ENCODE assay signal across 8 cellular contexts in the genomic region with DNA sequence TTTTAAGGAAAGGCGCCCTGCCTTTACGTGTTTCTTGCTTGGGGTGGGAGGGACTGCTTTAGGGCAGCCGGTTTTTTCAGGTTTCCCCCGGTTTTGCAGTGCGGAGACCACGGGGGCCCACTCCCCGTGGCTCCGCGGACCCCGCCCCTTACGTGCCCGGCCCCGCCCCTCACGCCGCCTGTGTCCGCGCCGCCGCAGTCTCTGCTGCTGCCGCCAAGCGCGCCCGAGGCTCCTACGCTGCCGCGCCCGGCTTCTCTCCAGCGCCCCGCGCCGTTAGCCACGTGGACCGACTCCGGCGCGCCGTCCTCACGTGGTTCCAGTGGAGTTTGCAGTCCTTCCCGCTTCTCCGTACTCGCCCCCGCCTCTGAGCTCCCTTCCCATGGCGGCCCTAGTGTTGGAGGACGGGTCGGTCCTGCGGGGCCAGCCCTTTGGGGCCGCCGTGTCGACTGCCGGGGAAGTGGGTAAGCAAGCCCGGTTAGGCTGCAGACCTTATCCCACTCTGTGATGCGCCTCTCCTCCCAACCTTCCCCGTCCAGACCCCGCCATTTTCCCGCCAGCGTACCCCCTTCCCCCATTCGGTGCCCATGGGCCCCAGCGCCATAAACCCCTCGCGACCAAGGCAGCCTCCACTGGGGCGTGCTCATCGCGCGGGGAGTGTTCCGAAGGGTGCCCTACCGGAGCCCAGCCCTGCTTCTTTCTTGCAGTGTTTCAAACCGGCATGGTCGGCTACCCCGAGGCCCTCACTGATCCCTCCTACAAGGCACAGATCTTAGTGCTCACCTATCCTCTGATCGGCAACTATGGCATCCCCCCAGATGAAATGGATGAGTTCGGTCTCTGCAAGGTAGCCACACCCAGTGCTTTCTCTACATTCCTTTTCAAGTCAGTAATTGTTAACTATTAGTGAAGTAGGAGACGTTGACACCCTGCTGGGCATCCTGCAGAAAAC. TPM values are rescaled to one million over a fixed set of nuclear protein-coding genes. Genes with fewer than 3 reads are reported as not detected.
DNase-seq lines count a peak whose midpoint lies in the region; ATAC-seq, FAIRE-seq and TF ChIP-seq lines count a peak whose summit lies in the region.

Gene CAD (plus strand): TSS at position 197 of the 949 bp plus-strand sequence. CDS start 183 bp downstream, at position 380.

- peaks cover 17 to 43% of the 10 kb centered on the region in 2 donors for H3K36me3 Mint-ChIP-seq in activated T-cell treated with anti-CD3 and anti-CD28 coated beads, Interleukin-2, amount 50 U/mL, for 72 hours (ENCODE audit: insufficient read depth in 2 of 2)
- H3K36me3 Mint-ChIP-seq in naive B cell, result peaks cover 4 to 6% of the 10 kb centered on the region in 2 donors
- peaks cover 35% of the 10 kb centered on the region for H3K36me3 Mint-ChIP-seq in stimulated activated memory B cell treated with anti-CD40 and anti-IgM and Interleukin-4, amounts not matched to agents 10 μg/mL and 1 μg/mL and 100 μg/mL, for 72 hours

- peaks cover 55% of the 10 kb centered on the region for H3K4me1 Mint-ChIP-seq in activated T-cell treated with anti-CD3 and anti-CD28 coated beads, Interleukin-2, amount 50 U/mL, for 72 hours (ENCODE audit: low read depth)
- peaks cover 42 to 46% (median 42%) of the 10 kb centered on the region in 3 donors for H3K4me1 Mint-ChIP-seq in naive B cell
- peaks cover 48% of the 10 kb centered on the region for H3K4me1 Mint-ChIP-seq in stimulated activated memory B cell treated with anti-CD40 and anti-IgM and Interleukin-4, amounts not matched to agents 10 μg/mL and 1 μg/mL and 100 μg/mL, for 72 hours

- peaks cover 0 to 45% (median 5%) of the 10 kb centered on the region in 3 donors for H3K36me3 ChIP-seq in esophagus squamous epithelium

- H3K27ac ChIP-seq in esophagus squamous epithelium, result peak within 1 kb of the TSS; percentile 74 to 85 (median 81)

- no peaks in the 10 kb centered on the region for H3K27me3 Mint-ChIP-seq in activated T-cell treated with anti-CD3 and anti-CD28 coated beads, Interleukin-2, amount 50 U/mL, for 72 hours (ENCODE audit: low read depth)
- H3K27me3 Mint-ChIP-seq in naive B cell, result no peaks in the 10 kb centered on the region
- no peaks in the 10 kb centered on the region for H3K27me3 Mint-ChIP-seq in stimulated activated memory B cell treated with anti-CD40 and anti-IgM and Interleukin-4, amounts not matched to agents 10 μg/mL and 1 μg/mL and 100 μg/mL, for 72 hours

- H3K27me3 ChIP-seq in esophagus squamous epithelium, result no peaks in the 10 kb centered on the region

- H3K4me1 ChIP-seq in esophagus squamous epithelium, result peaks cover 13 to 36% (median 23%) of the 10 kb centered on the region in 3 donors

- ATAC-seq in GM21576 (IDR thresholded peaks at IDR 0.05; ENCODE audit: unreplicated experiment) (peak; percentile 72), naive B cell (ENCODE audit: low read depth in 2 of 2) (peak; percentile 63 to 69)
- ATAC-seq in activated T-cell treated with anti-CD3 and anti-CD28 coated beads, Interleukin-2, amount 50 U/mL, for 72 hours (replicated peaks in 1 of 2), result peak; percentile 90 to 92
- ATAC-seq in stimulated activated memory B cell treated with anti-CD40 and anti-IgM and Interleukin-4, amounts not matched to agents 10 μg/mL and 1 μg/mL and 100 μg/mL, for 72 hours, result peak; percentile 95

- DNase-seq in DMS153 treated with DMSO at 0.1 percent for 48 hours (lab: John Stamatoyannopoulos, UW; ENCODE audit: unreplicated experiment) (peak; percentile 54), KBM-7 (peak; percentile 87), RCC 7860 (ENCODE audit: low spot score) (peak; percentile 70), esophagus squamous epithelium (lab: John Stamatoyannopoulos, UW) (no peak), naive B cell (peak; percentile 79)
- peak; percentile 90 for DNase-seq in activated T-cell treated with anti-CD3 and anti-CD28 coated beads, Interleukin-2, amount 50 U/mL, for 72 hours

- H3K9me3 ChIP-seq in esophagus squamous epithelium, result no peaks in the 10 kb centered on the region

- peak within 1 kb of the TSS; percentile 90 for H3K27ac Mint-ChIP-seq in activated T-cell treated with anti-CD3 and anti-CD28 coated beads, Interleukin-2, amount 50 U/mL, for 72 hours
- peak within 1 kb of the TSS; percentile 88 to 99 (median 95) for H3K27ac Mint-ChIP-seq in naive B cell
- peak within 1 kb of the TSS; percentile 96 for H3K27ac Mint-ChIP-seq in stimulated activated memory B cell treated with anti-CD40 and anti-IgM and Interleukin-4, amounts not matched to agents 10 μg/mL and 1 μg/mL and 100 μg/mL, for 72 hours

- H3K9me3 Mint-ChIP-seq in activated T-cell treated with anti-CD3 and anti-CD28 coated beads, Interleukin-2, amount 50 U/mL, for 72 hours, result no peaks in the 10 kb centered on the region
- H3K9me3 Mint-ChIP-seq in naive B cell, result no peaks in the 10 kb centered on the region
- H3K9me3 Mint-ChIP-seq in stimulated activated memory B cell treated with anti-CD40 and anti-IgM and Interleukin-4, amounts not matched to agents 10 μg/mL and 1 μg/mL and 100 μg/mL, for 72 hours, result no peaks in the 10 kb centered on the region

- FAIRE-seq in RCC 7860 (lab: Jason Lieb, UNC), result no peak

- in situ Hi-C loops in KBM-7 (cut with MboI; ENCODE audit: low pct_unique_long_range_greater_than_20kb, low sequenced_read_pairs), result no loop called here

- no peak for TF ChIP-seq POLR2A in esophagus squamous epithelium (IDR thresholded peaks at IDR 0.05)

- TF ChIP-seq CTCF in esophagus squamous epithelium (IDR thresholded peaks at IDR 0.05), result peak in 3 of 6 experiments; percentile 9 to 40 (median 16)

- peak within 1 kb of the TSS; percentile 95 to 99 for H3K4me3 Mint-ChIP-seq in activated T-cell treated with anti-CD3 and anti-CD28 coated beads, Interleukin-2, amount 50 U/mL, for 72 hours
- H3K4me3 Mint-ChIP-seq in naive B cell, result peak within 1 kb of the TSS; percentile 90 to 99 (median 97)
- H3K4me3 Mint-ChIP-seq in stimulated activated memory B cell treated with anti-CD40 and anti-IgM and Interleukin-4, amounts not matched to agents 10 μg/mL and 1 μg/mL and 100 μg/mL, for 72 hours, result peak within 1 kb of the TSS; percentile 96

- 1% methylated on average over 17 to 32 of the region's 72 CpGs for WGBS in esophagus squamous epithelium, 2 donors

- intact Hi-C loops in esophagus squamous epithelium (cut with DNase I), result no loop called here

- peak within 1 kb of the TSS; percentile 50 to 72 (median 68) for H3K4me3 ChIP-seq in esophagus squamous epithelium

RNA-seq across cellular contexts. Expression of gene CAD, which starts in this region (rescaled TPM):
- 10 to 100 TPM; 53.6 to 64.5 TPM for total RNA-seq in activated T-cell treated with anti-CD3 and anti-CD28 coated beads, Interleukin-2, amount 50 U/mL, for 72 hours
- total RNA-seq in esophagus squamous epithelium, result 10 to 100 TPM; 17.6 to 34.5 (median 22.0) TPM
- 10 to 100 TPM in 5 of 6 donors, 1 to 10 TPM in 1; 5.4 to 20.7 (median 14.0) TPM for polyA plus RNA-seq in naive B cell (ENCODE audit: low read depth in 6 of 6)
